In genomic region chr5:180825768-180826525, GRCh38 we compare ENCODE assay signal across 10 cellular contexts. TPM values are rescaled to one million over a fixed set of nuclear protein-coding genes. Genes with fewer than 3 reads are reported as not detected.
DNase-seq lines count a peak whose midpoint lies in the region; TF ChIP-seq lines count a peak whose summit lies in the region.
"Had no signal": no experiment of that assay in that cellular context is flagged by ENCODE, and none has a peak within 500 bp of the region (broad histone marks: within the 10 kb centered on the region; RNA-seq: fewer than 3 reads in every experiment).

No MANE protein-coding gene starts in this region.

- H3K4me2 ChIP-seq in osteoblast (ENCODE audit: insufficient read depth, low read length): no peak overlapping the region

- H3K4me3 ChIP-seq in AG10803 (ENCODE audit: low read length) (no peak overlapping the region), LNCaP clone FGC (ENCODE audit: low read depth, low read length) (no peak overlapping the region), osteoblast (ENCODE audit: insufficient read depth, low read length) (no peak overlapping the region)
- H3K4me3 ChIP-seq: GM12878 had no signal

- H3K4me1 ChIP-seq in osteoblast (ENCODE audit: insufficient read depth, low read length): peaks cover 16% of the 10 kb centered on the region

- no peaks in the 10 kb centered on the region for H4K20me1 ChIP-seq in osteoblast (ENCODE audit: insufficient read depth, low read length)

- H3K79me2 ChIP-seq in osteoblast (ENCODE audit: insufficient read depth, low read length): peaks cover 6% of the 10 kb centered on the region

- no peak overlapping the region for H2AFZ ChIP-seq in osteoblast (ENCODE audit: low read length)

- no peaks in the 10 kb centered on the region for H3K27me3 ChIP-seq in osteoblast (ENCODE audit: insufficient read depth, low read length)

- no peaks in the 10 kb centered on the region for H3K9me3 ChIP-seq in osteoblast (ENCODE audit: low read depth, low read length)

- DNase-seq in AG10803 (ENCODE audit: low read depth): peak; percentile 76
- DNase-seq in LNCaP clone FGC (ENCODE audit: low read depth): peak; percentile 88
- peak; percentile 91 for DNase-seq in epithelial cell of prostate (ENCODE audit: low read depth, low spot score)
- peak; percentile 84 for DNase-seq in osteoblast (ENCODE audit: insufficient read length, low spot score, missing footprints)
- no peak for DNase-seq in activated CD8-positive, alpha-beta memory T cell treated with anti-CD3 and anti-CD28 coated beads for 24 hours
- no peak for DNase-seq in islet precursor cell
- no peak for DNase-seq in GM19238 (ENCODE audit: insufficient read length, low spot score)
- no peak for DNase-seq in AML-193 (lab: John Stamatoyannopoulos, UW)
- DNase-seq: occipital lobe had no signal

- no peaks in the 10 kb centered on the region for H3K36me3 ChIP-seq in osteoblast (ENCODE audit: insufficient read depth, low read length)

- H3K27ac ChIP-seq in epithelial cell of prostate (peak overlapping the region; percentile 29), osteoblast (ENCODE audit: low read depth, low read length) (no peak overlapping the region)

- no peak for TF ChIP-seq CTCF in AG10803 (conservative IDR thresholded peaks at IDR 0.05; ENCODE audit: low read length)
- no peak for TF ChIP-seq CTCF in LNCaP clone FGC (IDR thresholded peaks at IDR 0.05; ENCODE audit: control insufficient read depth, extremely low read depth, insufficient read depth)
- TF ChIP-seq CTCF in osteoblast (IDR thresholded peaks at IDR 0.05; ENCODE audit: extremely low read depth, low read depth, low read length): no peak

RNA-seq across cellular contexts. Expression of gene MGAT1, which starts 23.3 kb away (rescaled TPM):
- total RNA-seq in osteoblast: 104 and 113 TPM in 2 replicates

RNA-seq across cellular contexts. Expression of gene ZFP62, which starts 35.1 kb away (rescaled TPM):
- 12.4 and 18.1 TPM in 2 replicates for total RNA-seq in osteoblast

Comparison
In these comparisons a context has a peak if more than half of its experiments do, and no peak if none do; other contexts are left out.
1. DNase-seq: peak in AG10803 (single experiment), LNCaP clone FGC (single experiment), epithelial cell of prostate (single experiment) and osteoblast (single experiment); none in activated CD8-positive, alpha-beta memory T cell treated with anti-CD3 and anti-CD28 coated beads for 24 hours (single experiment), islet precursor cell (single experiment), GM19238 (single experiment) and AML-193 (0 of 2).